Comparison of ENCODE assay signal across 8 cellular contexts in genomic region chr19:11377237-11377636, GRCh38. TPM values are rescaled to one million over a fixed set of nuclear protein-coding genes. Genes with fewer than 3 reads are reported as not detected.
DNase-seq lines count a peak whose midpoint lies in the region; ATAC-seq and TF ChIP-seq lines count a peak whose summit lies in the region.

No MANE protein-coding gene starts in this region.

- peaks cover 2% of the 10 kb centered on the region for H3K9me3 Mint-ChIP-seq in activated CD4-positive, alpha-beta T cell treated with anti-CD3 and anti-CD28 coated beads, Interleukin-2, amount 10 ng/mL, durations not matched to agents 7 days and 5 days
- H3K9me3 Mint-ChIP-seq in effector memory CD8-positive, alpha-beta T cell: no peaks in the 10 kb centered on the region

- peaks cover 48% of the 10 kb centered on the region for H3K4me1 Mint-ChIP-seq in activated CD4-positive, alpha-beta T cell treated with anti-CD3 and anti-CD28 coated beads, Interleukin-2, amount 10 ng/mL, durations not matched to agents 7 days and 5 days
- H3K4me1 Mint-ChIP-seq in effector memory CD8-positive, alpha-beta T cell (ENCODE audit: low read depth in 2 of 2): peaks cover 29 to 34% of the 10 kb centered on the region in 2 donors

- CTCF ChIA-PET in activated CD4-positive, alpha-beta T cell treated with anti-CD3 and anti-CD28 coated beads, Interleukin-2, amount 10 ng/mL, durations not matched to agents 7 days and 5 days (lab: Charles Lee): interaction anchor here (0.7 to 1.6 kb wide), 9 partner anchors 9 to 119 kb away, joined by 3 to 10 read pairs (median 4); partner anchors contain the start of genes ODAD3 and PRKCSH

- POLR2A ChIA-PET in activated CD4-positive, alpha-beta T cell treated with anti-CD3 and anti-CD28 coated beads, Interleukin-2, amount 10 ng/mL, durations not matched to agents 7 days and 5 days (lab: Charles Lee): no interaction called here

- H3K27me3 Mint-ChIP-seq in activated CD4-positive, alpha-beta T cell treated with anti-CD3 and anti-CD28 coated beads, Interleukin-2, amount 10 ng/mL, durations not matched to agents 7 days and 5 days: peaks cover 4% of the 10 kb centered on the region
- H3K27me3 Mint-ChIP-seq in effector memory CD8-positive, alpha-beta T cell: peaks cover 0 to 8% of the 10 kb centered on the region in 2 donors

- no peak overlapping the region for H3K4me3 ChIP-seq in skeletal muscle cell (ENCODE audit: low read depth, low read length)

- peak overlapping the region; percentile 82 for H3K27ac Mint-ChIP-seq in activated CD4-positive, alpha-beta T cell treated with anti-CD3 and anti-CD28 coated beads, Interleukin-2, amount 10 ng/mL, durations not matched to agents 7 days and 5 days
- H3K27ac Mint-ChIP-seq in effector memory CD8-positive, alpha-beta T cell: peak overlapping the region; percentile 18 to 29

- H3K36me3 Mint-ChIP-seq in activated CD4-positive, alpha-beta T cell treated with anti-CD3 and anti-CD28 coated beads, Interleukin-2, amount 10 ng/mL, durations not matched to agents 7 days and 5 days (ENCODE audit: low read depth): peaks cover 18% of the 10 kb centered on the region
- H3K36me3 Mint-ChIP-seq in effector memory CD8-positive, alpha-beta T cell (ENCODE audit: insufficient read depth): peaks cover 12% of the 10 kb centered on the region

- intact Hi-C loops in Right ventricle myocardium inferior (cut with DNase I): loop anchor here (5.0 kb wide), 1 partner anchor 70 kb away; no protein-coding TSS in a partner anchor

- no peak for ATAC-seq in effector memory CD8-positive, alpha-beta T cell (replicated peaks)
- no peak for ATAC-seq in Right ventricle myocardium inferior

- TF ChIP-seq POLR2A in Raji (IDR thresholded peaks at IDR 0.05; ENCODE audit: insufficient read depth, low read depth, low read length): peak; percentile 53

- peak overlapping the region; percentile 47 for H3K4me3 Mint-ChIP-seq in activated CD4-positive, alpha-beta T cell treated with anti-CD3 and anti-CD28 coated beads, Interleukin-2, amount 10 ng/mL, durations not matched to agents 7 days and 5 days
- H3K4me3 Mint-ChIP-seq in effector memory CD8-positive, alpha-beta T cell: no peak overlapping the region

- DNase-seq in activated CD4-positive, alpha-beta T cell treated with anti-CD3 and anti-CD28 coated beads, Interleukin-2, amount 10 ng/mL, durations not matched to agents 7 days and 5 days: peak; percentile 47
- no peak for DNase-seq in activated CD4-positive, alpha-beta T cell treated with anti-CD3 and anti-CD28 coated beads, Interleukin-2, amount 50 U/mL, for 48 hours
- no peak for DNase-seq in effector memory CD8-positive, alpha-beta T cell
- DNase-seq in skeletal muscle cell (ENCODE audit: low read depth) (peak; percentile 69), Right ventricle myocardium inferior (ENCODE audit: missing footprints) (no peak), putamen (ENCODE audit: low spot score) (no peak), SK-N-DZ (ENCODE audit: low spot score) (no peak)

RNA-seq across cellular contexts. Expression of gene SWSAP1, which starts 2.8 kb away (rescaled TPM):
- 1 to 10 TPM; 2.9 to 3.5 TPM for total RNA-seq in activated CD4-positive, alpha-beta T cell treated with anti-CD3 and anti-CD28 coated beads, Interleukin-2, amount 10 ng/mL, durations not matched to agents 7 days and 5 days
- 1.9 TPM for total RNA-seq in Right ventricle myocardium inferior
- 0.68 and 3.3 TPM in 2 replicates for polyA plus RNA-seq in SK-N-DZ (2014; cell fraction: cytosol; rRNA removed)
- 1.1 and 1.5 TPM in 2 replicates for polyA plus RNA-seq in SK-N-DZ (2014; cell fraction: nucleus; rRNA removed)

RNA-seq across cellular contexts. Expression of gene EPOR, which starts 6.9 kb away (rescaled TPM):
- total RNA-seq in activated CD4-positive, alpha-beta T cell treated with anti-CD3 and anti-CD28 coated beads, Interleukin-2, amount 10 ng/mL, durations not matched to agents 7 days and 5 days: 1 to 10 TPM; 5.4 to 5.8 TPM
- 8.4 TPM for total RNA-seq in Right ventricle myocardium inferior
- polyA plus RNA-seq in SK-N-DZ (2014; cell fraction: cytosol; rRNA removed): 7.1 and 11.3 TPM in 2 replicates
- 8.9 and 9.2 TPM in 2 replicates for polyA plus RNA-seq in SK-N-DZ (2014; cell fraction: nucleus; rRNA removed)

RNA-seq across cellular contexts. Expression of gene PLPPR2, which starts 22.0 kb away (rescaled TPM):
- total RNA-seq in activated CD4-positive, alpha-beta T cell treated with anti-CD3 and anti-CD28 coated beads, Interleukin-2, amount 10 ng/mL, durations not matched to agents 7 days and 5 days: 1 to 10 TPM; 1.3 to 1.9 TPM
- total RNA-seq in Right ventricle myocardium inferior: 17.7 TPM
- polyA plus RNA-seq in SK-N-DZ (2014; cell fraction: cytosol; rRNA removed): 6.9 and 11.1 TPM in 2 replicates
- polyA plus RNA-seq in SK-N-DZ (2014; cell fraction: nucleus; rRNA removed): 12.5 and 16.5 TPM in 2 replicates

RNA-seq across cellular contexts. Expression of gene CCDC159, which starts 30.9 kb away (rescaled TPM):
- total RNA-seq in activated CD4-positive, alpha-beta T cell treated with anti-CD3 and anti-CD28 coated beads, Interleukin-2, amount 10 ng/mL, durations not matched to agents 7 days and 5 days: 10 to 100 TPM; 18.0 to 20.5 TPM
- total RNA-seq in Right ventricle myocardium inferior: 17.1 TPM
- polyA plus RNA-seq in SK-N-DZ (2014; cell fraction: cytosol; rRNA removed): 1.7 and 3.4 TPM in 2 replicates
- polyA plus RNA-seq in SK-N-DZ (2014; cell fraction: nucleus; rRNA removed): 2.6 and 6.1 TPM in 2 replicates

RNA-seq across cellular contexts. Expression of gene TMEM205, which starts 31.2 kb away (rescaled TPM):
- 10 to 100 TPM; 25.9 to 26.7 TPM for total RNA-seq in activated CD4-positive, alpha-beta T cell treated with anti-CD3 and anti-CD28 coated beads, Interleukin-2, amount 10 ng/mL, durations not matched to agents 7 days and 5 days
- total RNA-seq in Right ventricle myocardium inferior: 106 TPM
- 185 and 229 TPM in 2 replicates for polyA plus RNA-seq in SK-N-DZ (2014; cell fraction: cytosol; rRNA removed)
- polyA plus RNA-seq in SK-N-DZ (2014; cell fraction: nucleus; rRNA removed): 149 and 192 TPM in 2 replicates

Comparison
In these comparisons a context has a peak if more than half of its experiments do, and no peak if none do; other contexts are left out.
1. DNase-seq: peak in activated CD4-positive, alpha-beta T cell treated with anti-CD3 and anti-CD28 coated beads, Interleukin-2, amount 10 ng/mL, durations not matched to agents 7 days and 5 days (single experiment) and skeletal muscle cell (single experiment); none in activated CD4-positive, alpha-beta T cell treated with anti-CD3 and anti-CD28 coated beads, Interleukin-2, amount 50 U/mL, for 48 hours (0 of 2), effector memory CD8-positive, alpha-beta T cell (0 of 3), Right ventricle myocardium inferior (single experiment), putamen (single experiment) and SK-N-DZ (single experiment).